In genomic region chr11:78354741-78355705, GRCh38 we compare ENCODE assay signal across 9 cellular contexts.
A peak's percentile ranks its signal among the peaks of the same experiment; 100 is the strongest.
DNase-seq lines count a peak whose midpoint lies in the region; ATAC-seq lines count a peak whose summit lies in the region.
"Had no signal": no experiment of that assay in that cellular context is flagged by ENCODE, and none has a peak within 500 bp of the region (broad histone marks: within the 10 kb centered on the region; RNA-seq: fewer than 3 reads in every experiment).

No MANE protein-coding gene starts in this region.

- no peaks in the 10 kb centered on the region; the same call in 1 of the 2 replicates for H3K27me3 ChIP-seq in MG63

- ATAC-seq in HG03045 (IDR thresholded peaks at IDR 0.05; ENCODE audit: unreplicated experiment) (peak; percentile 57), HG03457 (IDR thresholded peaks at IDR 0.05; ENCODE audit: unreplicated experiment) (no peak)

- DNase-seq in DMS153 (lab: John Stamatoyannopoulos, UW) (peak; percentile 14), NCI-H82 (lab: John Stamatoyannopoulos, UW) (peak; percentile 66), islet precursor cell (peak; percentile 79), AG08396 (ENCODE audit: low spot score) (no peak), NCI-H446 (lab: John Stamatoyannopoulos, UW) (no peak), MG63 (no peak)
- DNase-seq: activated T-cell treated with anti-CD3 and anti-CD28 coated beads, Interleukin-2, amount 50 U/mL, for 24 hours had no signal

- H3K9me3 ChIP-seq in MG63: no peaks in the 10 kb centered on the region

- no peaks in the 10 kb centered on the region for H3K36me3 ChIP-seq in MG63

- H3K4me3 ChIP-seq in MG63: no peak overlapping the region

Comparison
In these comparisons a context has a peak if more than half of its experiments do, and no peak if none do; other contexts are left out.
1. DNase-seq: peak in DMS153 (single experiment), NCI-H82 (single experiment) and islet precursor cell (single experiment); none in AG08396 (single experiment), NCI-H446 (0 of 2) and MG63 (single experiment).